21 cellular contexts compared by ENCODE assay signal in the genomic region with DNA sequence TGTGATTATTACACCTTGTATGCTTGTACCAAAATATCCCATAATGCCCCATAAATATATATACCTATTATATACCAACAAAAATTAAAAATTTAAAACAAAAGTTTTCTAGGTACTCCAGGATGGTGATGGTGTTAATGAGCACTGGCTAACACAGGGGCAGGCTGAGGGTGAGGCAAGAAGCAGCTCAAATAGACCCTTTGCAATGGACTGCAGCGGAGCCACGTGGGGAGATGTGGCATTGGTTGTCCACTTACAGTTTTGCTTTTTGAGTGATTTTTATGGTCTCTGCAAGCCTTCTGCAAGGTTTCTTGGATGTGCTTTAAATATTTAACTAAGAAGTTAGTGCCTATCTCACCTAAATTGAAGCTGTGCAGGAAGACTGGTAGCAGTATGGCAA.
DNase-seq lines count a peak whose midpoint lies in the region; ATAC-seq, FAIRE-seq and TF ChIP-seq lines count a peak whose summit lies in the region.
"Had no signal": no experiment of that assay in that cellular context is flagged by ENCODE, and none has a peak within 500 bp of the region (broad histone marks: within the 10 kb centered on the region; RNA-seq: fewer than 3 reads in every experiment).

No MANE protein-coding gene starts in this region.

- no peak overlapping the region for H2BK5ac ChIP-seq in trophoblast cell (ENCODE audit: low read depth, low read length, poor library complexity)

- TF ChIP-seq POLR2A in HepG2 (IDR thresholded peaks at IDR 0.05; ENCODE audit: insufficient read depth in 1 of 2, low read depth in 2 of 2, low read length in 2 of 2) (no peak), right lobe of liver (IDR thresholded peaks at IDR 0.05) (no peak)

- TF ChIP-seq CTCF in HepG2 (CRISPR knock-in tag; IDR thresholded peaks at IDR 0.05) (0 out of 2 replicates have a peak, but pooled peaks have one; percentile 43), right lobe of liver (IDR thresholded peaks at IDR 0.05) (no peak)

- CTCF ChIA-PET in HepG2 (lab: Yijun Ruan, JAX; ENCODE audit: low intra/inter-chr PET ratio, low total read pairs), result no interaction called here

- peak; percentile 13; the same call in 1 of the 2 replicates for TF ChIP-seq RAD21 in HepG2 (CRISPR knock-in tag; IDR thresholded peaks at IDR 0.05)

- H3K18ac ChIP-seq in trophoblast cell (ENCODE audit: low read length), result no peak overlapping the region

- peaks cover 40% of the 10 kb centered on the region for H3K4me1 ChIP-seq in HepG2 (ENCODE audit: insufficient read depth, low read length)
- no peaks in the 10 kb centered on the region for H3K4me1 ChIP-seq in right lobe of liver
- H3K4me1 ChIP-seq in SJCRH30, result no peaks in the 10 kb centered on the region
- peaks cover 15 to 21% of the 10 kb centered on the region in 2 experiments for H3K4me1 ChIP-seq in trophoblast cell (ENCODE audit: control insufficient read depth in 1 of 2, insufficient read depth in 2 of 2, low read length in 2 of 2)

- peaks cover 13% of the 10 kb centered on the region for H3K79me1 ChIP-seq in trophoblast cell (ENCODE audit: low read length)

- in situ Hi-C loops in HepG2 (cut with HindIII; ENCODE audit: extremely low pct_ligation_motif_present, low pct_unique_long_range_greater_than_20kb), result no loop called here

- H3K14ac ChIP-seq in trophoblast cell (ENCODE audit: low read length), result no peak overlapping the region

- H3K4ac ChIP-seq in trophoblast cell (ENCODE audit: low read depth, low read length), result no peak overlapping the region

- H2AFZ ChIP-seq in HepG2 (ENCODE audit: low read length) (no peak overlapping the region), trophoblast cell (ENCODE audit: insufficient read depth, low read length, poor library complexity) (no peak overlapping the region)
- H2AFZ ChIP-seq: PC-9 had no signal

- H3K27ac ChIP-seq in HepG2 (ENCODE audit: extremely low read length, insufficient read depth, low read length) (no peak overlapping the region), right lobe of liver (no peak overlapping the region), SJCRH30 (no peak overlapping the region), trophoblast cell (ENCODE audit: low read depth, low read length) (no peak overlapping the region)
- H3K27ac ChIP-seq: BLaER1 treated with 17β-estradiol and CSF1 and Interleukin-3, amounts not matched to agents 10 nM and 100 nM; PC-9 had no signal

- no peak for FAIRE-seq in HepG2 (lab: Jason Lieb, UNC)
- FAIRE-seq: A204.1, D721Med, H54, HTR-8/SVneo had no signal

- POLR2A ChIA-PET in HepG2 (lab: Yijun Ruan, JAX), result no interaction called here

- no peak overlapping the region for H3K9ac ChIP-seq in HepG2 (ENCODE audit: insufficient read depth, low read depth, low read length)
- no peak overlapping the region for H3K9ac ChIP-seq in trophoblast cell (ENCODE audit: low read length)
- H3K9ac ChIP-seq: BLaER1 treated with 17β-estradiol and CSF1 and Interleukin-3, amounts not matched to agents 10 nM and 100 nM had no signal

- H3K27me3 ChIP-seq in HepG2 (ENCODE audit: control insufficient read depth in 1 of 2, insufficient read depth in 2 of 2, low read length in 2 of 2) (no peaks in the 10 kb centered on the region), right lobe of liver (no peaks in the 10 kb centered on the region), SJCRH30 (no peaks in the 10 kb centered on the region), trophoblast cell (ENCODE audit: insufficient read depth, low read length) (no peaks in the 10 kb centered on the region)
- H3K27me3 ChIP-seq: BLaER1 treated with 17β-estradiol and CSF1 and Interleukin-3, amounts not matched to agents 10 nM and 100 nM had no signal

- no peak overlapping the region for H2AK5ac ChIP-seq in trophoblast cell (ENCODE audit: low read length)

- H3K4me2 ChIP-seq in HepG2 (ENCODE audit: low read depth, low read length) (no peak overlapping the region), trophoblast cell (ENCODE audit: low read length) (no peak overlapping the region)

- H3K79me2 ChIP-seq in HepG2 (ENCODE audit: insufficient read depth, low read length) (no peaks in the 10 kb centered on the region), trophoblast cell (ENCODE audit: control insufficient read depth, insufficient read depth, low read length, poor library complexity) (no peaks in the 10 kb centered on the region)

- no peaks in the 10 kb centered on the region for H4K20me1 ChIP-seq in HepG2 (ENCODE audit: insufficient read depth, low read length)
- H4K20me1 ChIP-seq: BLaER1 treated with 17β-estradiol and CSF1 and Interleukin-3, amounts not matched to agents 10 nM and 100 nM had no signal

- H3K36me3 ChIP-seq in HepG2 (replicated peaks in 1 of 2; ENCODE audit: control insufficient read depth in 1 of 2, insufficient read depth in 2 of 2, low read length in 2 of 2), result no peaks in the 10 kb centered on the region
- no peaks in the 10 kb centered on the region for H3K36me3 ChIP-seq in right lobe of liver
- H3K36me3 ChIP-seq in SJCRH30, result no peaks in the 10 kb centered on the region
- H3K36me3 ChIP-seq in trophoblast cell (ENCODE audit: control insufficient read depth in 1 of 2, insufficient read depth in 2 of 2, low read length in 2 of 2), result no peaks in the 10 kb centered on the region
- H3K36me3 ChIP-seq: BLaER1 treated with 17β-estradiol and CSF1 and Interleukin-3, amounts not matched to agents 10 nM and 100 nM had no signal

- BruUV-seq in HepG2 (replicated peaks; lab: Mats Ljungman, UMichigan), result no TSS peak

- no peak overlapping the region for H3K4me3 ChIP-seq in HepG2 (replicated peaks in 1 of 3; ENCODE audit: insufficient read depth in 1 of 3, low read depth in 2 of 3, low read length in 3 of 3)
- no peak overlapping the region for H3K4me3 ChIP-seq in right lobe of liver
- no peak overlapping the region for H3K4me3 ChIP-seq in SJCRH30
- H3K4me3 ChIP-seq in trophoblast cell (ENCODE audit: low read depth, low read length), result no peak overlapping the region
- H3K4me3 ChIP-seq: BLaER1 treated with 17β-estradiol and CSF1 and Interleukin-3, amounts not matched to agents 10 nM and 100 nM; PC-9 had no signal

- DNase-seq in HepG2 (ENCODE audit: low spot score) (no peak), right lobe of liver (no peak), SJCRH30 (peak; percentile 13 to 27), trophoblast cell (no peak), NOMO-1 treated with dmso at 0.1 percent for 144 hours (lab: John Stamatoyannopoulos, UW; ENCODE audit: unreplicated experiment) (no peak)
- DNase-seq: CD8-positive, alpha-beta T cell; NCI-H187 treated with DMSO at 0.1 percent for 48 hours; NCI-H2171; NCI-H446; NCI-H526 treated with DMSO at 0.1 percent for 48 hours; PC-9; SW 1271; T-helper 2 cell had no signal

- ATAC-seq in HepG2 (no peak), right lobe of liver (no peak), HG02885 (IDR thresholded peaks at IDR 0.05; ENCODE audit: poor library complexity, unreplicated experiment) (peak; percentile 34), HG03342 (IDR thresholded peaks at IDR 0.05; ENCODE audit: unreplicated experiment) (no peak), HG02759 (IDR thresholded peaks at IDR 0.05; ENCODE audit: unreplicated experiment) (no peak)
- ATAC-seq: CD8-positive, alpha-beta T cell had no signal

- no peak overlapping the region for H4K8ac ChIP-seq in trophoblast cell (ENCODE audit: low read depth, low read length)

- TF ChIP-seq EP300 in HepG2 (IDR thresholded peaks at IDR 0.05; ENCODE audit: low read depth in 2 of 2, low read length in 2 of 2), result no peak
- no peak for TF ChIP-seq EP300 in HepG2 (CRISPR knock-in tag; IDR thresholded peaks at IDR 0.05; ENCODE audit: borderline replicate concordance)

- no peak overlapping the region for H4K91ac ChIP-seq in trophoblast cell (ENCODE audit: low read depth, low read length)

- no peak overlapping the region for H2BK12ac ChIP-seq in trophoblast cell (ENCODE audit: low read length)

- H3K23ac ChIP-seq in trophoblast cell (ENCODE audit: low read length), result no peak overlapping the region

- intact Hi-C loops in HepG2 (cut with micrococcal nuclease; ENCODE audit: unreplicated experiment), result no loop called here
- intact Hi-C loops in right lobe of liver (cut with DNase I), result no loop called here

- WGBS in HepG2 (ENCODE audit: low lambda C conversion rate), result 66% methylated on average over 2 of the region's 2 CpGs
- WGBS in right lobe of liver (ENCODE audit: insufficient coverage, low coverage, low lambda C conversion rate, missing lambda C conversion rate), result 95% methylated on average over 2 of the region's 2 CpGs
- WGBS in trophoblast cell (ENCODE audit: extremely low coverage, insufficient coverage, insufficient read length), result no CpG with 5 or more reads among the region's 2 CpGs

- H3K9me3 ChIP-seq in HepG2 (ENCODE audit: low read length) (no peaks in the 10 kb centered on the region), right lobe of liver (no peaks in the 10 kb centered on the region), SJCRH30 (replicated peaks) (no peaks in the 10 kb centered on the region), trophoblast cell (ENCODE audit: insufficient read depth, low read depth, low read length) (no peaks in the 10 kb centered on the region)
- H3K9me3 ChIP-seq: BLaER1 treated with 17β-estradiol and CSF1 and Interleukin-3, amounts not matched to agents 10 nM and 100 nM had no signal

- H4K12ac ChIP-seq in trophoblast cell (ENCODE audit: low read depth, low read length), result no peak overlapping the region

- peak overlapping the region; percentile 2 for H2BK120ac ChIP-seq in trophoblast cell (ENCODE audit: insufficient read depth, low read length, poor library complexity)

TF ChIP-seq in HepG2, 621 proteins besides CTCF, POLR2A, EP300 and RAD21:
- TF ChIP-seq ZBTB3 (CRISPR knock-in tag; IDR thresholded peaks at IDR 0.05; ENCODE audit: borderline replicate concordance, low read depth), result no peak
- TF ChIP-seq STAG1 (CRISPR knock-in tag; IDR thresholded peaks at IDR 0.05), result peak; percentile 42

Comparison
In these comparisons a context has a peak if more than half of its experiments do, and no peak if none do; other contexts are left out.
1. DNase-seq: peak in SJCRH30 (2 of 2); none in HepG2 (single experiment), right lobe of liver (0 of 3), trophoblast cell (0 of 2) and NOMO-1 treated with dmso at 0.1 percent for 144 hours (single experiment).